In the genomic region with DNA sequence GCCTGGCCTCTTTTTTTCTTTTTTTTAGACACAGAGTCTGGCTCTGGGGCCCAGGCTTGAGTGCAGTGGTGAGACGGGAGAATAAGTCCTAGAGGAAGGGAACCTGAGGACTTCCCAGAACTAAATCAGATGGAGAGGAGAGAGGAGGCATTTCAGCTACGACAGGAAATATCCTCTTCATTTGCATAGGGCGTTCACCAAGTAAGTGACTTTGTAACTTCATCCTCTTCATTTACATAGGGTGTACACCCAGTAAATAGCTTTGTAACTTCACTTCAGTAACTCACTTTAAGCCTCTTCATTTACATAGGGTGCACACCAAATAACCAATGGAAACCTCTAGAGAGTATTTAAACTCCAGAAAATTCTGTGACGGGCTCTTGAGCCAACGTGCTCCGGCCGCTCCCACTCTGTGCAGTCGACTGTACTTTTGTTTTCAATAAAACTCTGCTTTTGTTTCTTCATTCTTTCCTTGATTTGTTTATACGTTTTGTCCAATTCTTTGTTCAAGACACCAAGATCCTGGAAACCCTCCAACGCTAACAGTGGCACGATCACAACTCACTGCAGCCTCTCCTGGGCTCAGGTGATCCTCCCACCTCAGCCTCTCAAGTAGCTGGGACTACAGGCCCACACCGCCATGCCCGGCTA, we compare ENCODE assay signal across 1 cellular context.
A peak's percentile ranks its signal among the peaks of the same experiment; 100 is the strongest.
TF ChIP-seq lines count a peak whose summit lies in the region.

No MANE protein-coding gene starts in this region.

TF ChIP-seq in K562, 482 proteins besides CTCF, POLR2A, EP300 and RAD21 (continued from another document):
- TF ChIP-seq, protein P1, sequence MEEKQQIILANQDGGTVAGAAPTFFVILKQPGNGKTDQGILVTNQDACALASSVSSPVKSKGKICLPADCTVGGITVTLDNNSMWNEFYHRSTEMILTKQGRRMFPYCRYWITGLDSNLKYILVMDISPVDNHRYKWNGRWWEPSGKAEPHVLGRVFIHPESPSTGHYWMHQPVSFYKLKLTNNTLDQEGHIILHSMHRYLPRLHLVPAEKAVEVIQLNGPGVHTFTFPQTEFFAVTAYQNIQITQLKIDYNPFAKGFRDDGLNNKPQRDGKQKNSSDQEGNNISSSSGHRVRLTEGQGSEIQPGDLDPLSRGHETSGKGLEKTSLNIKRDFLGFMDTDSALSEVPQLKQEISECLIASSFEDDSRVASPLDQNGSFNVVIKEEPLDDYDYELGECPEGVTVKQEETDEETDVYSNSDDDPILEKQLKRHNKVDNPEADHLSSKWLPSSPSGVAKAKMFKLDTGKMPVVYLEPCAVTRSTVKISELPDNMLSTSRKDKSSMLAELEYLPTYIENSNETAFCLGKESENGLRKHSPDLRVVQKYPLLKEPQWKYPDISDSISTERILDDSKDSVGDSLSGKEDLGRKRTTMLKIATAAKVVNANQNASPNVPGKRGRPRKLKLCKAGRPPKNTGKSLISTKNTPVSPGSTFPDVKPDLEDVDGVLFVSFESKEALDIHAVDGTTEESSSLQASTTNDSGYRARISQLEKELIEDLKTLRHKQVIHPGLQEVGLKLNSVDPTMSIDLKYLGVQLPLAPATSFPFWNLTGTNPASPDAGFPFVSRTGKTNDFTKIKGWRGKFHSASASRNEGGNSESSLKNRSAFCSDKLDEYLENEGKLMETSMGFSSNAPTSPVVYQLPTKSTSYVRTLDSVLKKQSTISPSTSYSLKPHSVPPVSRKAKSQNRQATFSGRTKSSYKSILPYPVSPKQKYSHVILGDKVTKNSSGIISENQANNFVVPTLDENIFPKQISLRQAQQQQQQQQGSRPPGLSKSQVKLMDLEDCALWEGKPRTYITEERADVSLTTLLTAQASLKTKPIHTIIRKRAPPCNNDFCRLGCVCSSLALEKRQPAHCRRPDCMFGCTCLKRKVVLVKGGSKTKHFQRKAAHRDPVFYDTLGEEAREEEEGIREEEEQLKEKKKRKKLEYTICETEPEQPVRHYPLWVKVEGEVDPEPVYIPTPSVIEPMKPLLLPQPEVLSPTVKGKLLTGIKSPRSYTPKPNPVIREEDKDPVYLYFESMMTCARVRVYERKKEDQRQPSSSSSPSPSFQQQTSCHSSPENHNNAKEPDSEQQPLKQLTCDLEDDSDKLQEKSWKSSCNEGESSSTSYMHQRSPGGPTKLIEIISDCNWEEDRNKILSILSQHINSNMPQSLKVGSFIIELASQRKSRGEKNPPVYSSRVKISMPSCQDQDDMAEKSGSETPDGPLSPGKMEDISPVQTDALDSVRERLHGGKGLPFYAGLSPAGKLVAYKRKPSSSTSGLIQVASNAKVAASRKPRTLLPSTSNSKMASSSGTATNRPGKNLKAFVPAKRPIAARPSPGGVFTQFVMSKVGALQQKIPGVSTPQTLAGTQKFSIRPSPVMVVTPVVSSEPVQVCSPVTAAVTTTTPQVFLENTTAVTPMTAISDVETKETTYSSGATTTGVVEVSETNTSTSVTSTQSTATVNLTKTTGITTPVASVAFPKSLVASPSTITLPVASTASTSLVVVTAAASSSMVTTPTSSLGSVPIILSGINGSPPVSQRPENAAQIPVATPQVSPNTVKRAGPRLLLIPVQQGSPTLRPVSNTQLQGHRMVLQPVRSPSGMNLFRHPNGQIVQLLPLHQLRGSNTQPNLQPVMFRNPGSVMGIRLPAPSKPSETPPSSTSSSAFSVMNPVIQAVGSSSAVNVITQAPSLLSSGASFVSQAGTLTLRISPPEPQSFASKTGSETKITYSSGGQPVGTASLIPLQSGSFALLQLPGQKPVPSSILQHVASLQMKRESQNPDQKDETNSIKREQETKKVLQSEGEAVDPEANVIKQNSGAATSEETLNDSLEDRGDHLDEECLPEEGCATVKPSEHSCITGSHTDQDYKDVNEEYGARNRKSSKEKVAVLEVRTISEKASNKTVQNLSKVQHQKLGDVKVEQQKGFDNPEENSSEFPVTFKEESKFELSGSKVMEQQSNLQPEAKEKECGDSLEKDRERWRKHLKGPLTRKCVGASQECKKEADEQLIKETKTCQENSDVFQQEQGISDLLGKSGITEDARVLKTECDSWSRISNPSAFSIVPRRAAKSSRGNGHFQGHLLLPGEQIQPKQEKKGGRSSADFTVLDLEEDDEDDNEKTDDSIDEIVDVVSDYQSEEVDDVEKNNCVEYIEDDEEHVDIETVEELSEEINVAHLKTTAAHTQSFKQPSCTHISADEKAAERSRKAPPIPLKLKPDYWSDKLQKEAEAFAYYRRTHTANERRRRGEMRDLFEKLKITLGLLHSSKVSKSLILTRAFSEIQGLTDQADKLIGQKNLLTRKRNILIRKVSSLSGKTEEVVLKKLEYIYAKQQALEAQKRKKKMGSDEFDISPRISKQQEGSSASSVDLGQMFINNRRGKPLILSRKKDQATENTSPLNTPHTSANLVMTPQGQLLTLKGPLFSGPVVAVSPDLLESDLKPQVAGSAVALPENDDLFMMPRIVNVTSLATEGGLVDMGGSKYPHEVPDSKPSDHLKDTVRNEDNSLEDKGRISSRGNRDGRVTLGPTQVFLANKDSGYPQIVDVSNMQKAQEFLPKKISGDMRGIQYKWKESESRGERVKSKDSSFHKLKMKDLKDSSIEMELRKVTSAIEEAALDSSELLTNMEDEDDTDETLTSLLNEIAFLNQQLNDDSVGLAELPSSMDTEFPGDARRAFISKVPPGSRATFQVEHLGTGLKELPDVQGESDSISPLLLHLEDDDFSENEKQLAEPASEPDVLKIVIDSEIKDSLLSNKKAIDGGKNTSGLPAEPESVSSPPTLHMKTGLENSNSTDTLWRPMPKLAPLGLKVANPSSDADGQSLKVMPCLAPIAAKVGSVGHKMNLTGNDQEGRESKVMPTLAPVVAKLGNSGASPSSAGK (IDR thresholded peaks at IDR 0.05), result peak; percentile 42
- TF ChIP-seq SREBF1 (IDR thresholded peaks at IDR 0.05; ENCODE audit: borderline replicate concordance, low read depth, low read length) (no peak), ZFX (CRISPR knock-in tag; IDR thresholded peaks at IDR 0.05) (peak; percentile 38; the same call in 1 of the 2 replicates), CREM (IDR thresholded peaks at IDR 0.05; ENCODE audit: low read depth) (no peak), CHD1 (IDR thresholded peaks at IDR 0.05; ENCODE audit: low read length) (no peak), PCBP1 (IDR thresholded peaks at IDR 0.05; ENCODE audit: low read depth, low read length, poor library complexity, severe bottlenecking) (no peak), SUPT5H (IDR thresholded peaks at IDR 0.05) (0 out of 2 replicates have a peak, but pooled peaks have one; percentile 33), PTTG1 (tag; IDR thresholded peaks at IDR 0.05; ENCODE audit: low read depth) (no peak), U2AF1 (optimal IDR thresholded peaks at IDR 0.05; ENCODE audit: low read depth, low read length) (no peak), MEF2D (tag; conservative IDR thresholded peaks at IDR 0.05; ENCODE audit: low read depth) (no peak), TARDBP (IDR thresholded peaks at IDR 0.05) (no peak), NR3C1 (CRISPR knock-in tag; IDR thresholded peaks at IDR 0.05) (no peak), SIN3B (IDR thresholded peaks at IDR 0.05; ENCODE audit: low read depth) (no peak), KAT2B (IDR thresholded peaks at IDR 0.05; ENCODE audit: low read depth, low read length) (no peak), HNRNPH1 (optimal IDR thresholded peaks at IDR 0.05; ENCODE audit: low read depth, low read length) (no peak), NFE2L1 (tag; IDR thresholded peaks at IDR 0.05; ENCODE audit: borderline replicate concordance, low read depth) (no peak)
- TF ChIP-seq, protein P2, sequence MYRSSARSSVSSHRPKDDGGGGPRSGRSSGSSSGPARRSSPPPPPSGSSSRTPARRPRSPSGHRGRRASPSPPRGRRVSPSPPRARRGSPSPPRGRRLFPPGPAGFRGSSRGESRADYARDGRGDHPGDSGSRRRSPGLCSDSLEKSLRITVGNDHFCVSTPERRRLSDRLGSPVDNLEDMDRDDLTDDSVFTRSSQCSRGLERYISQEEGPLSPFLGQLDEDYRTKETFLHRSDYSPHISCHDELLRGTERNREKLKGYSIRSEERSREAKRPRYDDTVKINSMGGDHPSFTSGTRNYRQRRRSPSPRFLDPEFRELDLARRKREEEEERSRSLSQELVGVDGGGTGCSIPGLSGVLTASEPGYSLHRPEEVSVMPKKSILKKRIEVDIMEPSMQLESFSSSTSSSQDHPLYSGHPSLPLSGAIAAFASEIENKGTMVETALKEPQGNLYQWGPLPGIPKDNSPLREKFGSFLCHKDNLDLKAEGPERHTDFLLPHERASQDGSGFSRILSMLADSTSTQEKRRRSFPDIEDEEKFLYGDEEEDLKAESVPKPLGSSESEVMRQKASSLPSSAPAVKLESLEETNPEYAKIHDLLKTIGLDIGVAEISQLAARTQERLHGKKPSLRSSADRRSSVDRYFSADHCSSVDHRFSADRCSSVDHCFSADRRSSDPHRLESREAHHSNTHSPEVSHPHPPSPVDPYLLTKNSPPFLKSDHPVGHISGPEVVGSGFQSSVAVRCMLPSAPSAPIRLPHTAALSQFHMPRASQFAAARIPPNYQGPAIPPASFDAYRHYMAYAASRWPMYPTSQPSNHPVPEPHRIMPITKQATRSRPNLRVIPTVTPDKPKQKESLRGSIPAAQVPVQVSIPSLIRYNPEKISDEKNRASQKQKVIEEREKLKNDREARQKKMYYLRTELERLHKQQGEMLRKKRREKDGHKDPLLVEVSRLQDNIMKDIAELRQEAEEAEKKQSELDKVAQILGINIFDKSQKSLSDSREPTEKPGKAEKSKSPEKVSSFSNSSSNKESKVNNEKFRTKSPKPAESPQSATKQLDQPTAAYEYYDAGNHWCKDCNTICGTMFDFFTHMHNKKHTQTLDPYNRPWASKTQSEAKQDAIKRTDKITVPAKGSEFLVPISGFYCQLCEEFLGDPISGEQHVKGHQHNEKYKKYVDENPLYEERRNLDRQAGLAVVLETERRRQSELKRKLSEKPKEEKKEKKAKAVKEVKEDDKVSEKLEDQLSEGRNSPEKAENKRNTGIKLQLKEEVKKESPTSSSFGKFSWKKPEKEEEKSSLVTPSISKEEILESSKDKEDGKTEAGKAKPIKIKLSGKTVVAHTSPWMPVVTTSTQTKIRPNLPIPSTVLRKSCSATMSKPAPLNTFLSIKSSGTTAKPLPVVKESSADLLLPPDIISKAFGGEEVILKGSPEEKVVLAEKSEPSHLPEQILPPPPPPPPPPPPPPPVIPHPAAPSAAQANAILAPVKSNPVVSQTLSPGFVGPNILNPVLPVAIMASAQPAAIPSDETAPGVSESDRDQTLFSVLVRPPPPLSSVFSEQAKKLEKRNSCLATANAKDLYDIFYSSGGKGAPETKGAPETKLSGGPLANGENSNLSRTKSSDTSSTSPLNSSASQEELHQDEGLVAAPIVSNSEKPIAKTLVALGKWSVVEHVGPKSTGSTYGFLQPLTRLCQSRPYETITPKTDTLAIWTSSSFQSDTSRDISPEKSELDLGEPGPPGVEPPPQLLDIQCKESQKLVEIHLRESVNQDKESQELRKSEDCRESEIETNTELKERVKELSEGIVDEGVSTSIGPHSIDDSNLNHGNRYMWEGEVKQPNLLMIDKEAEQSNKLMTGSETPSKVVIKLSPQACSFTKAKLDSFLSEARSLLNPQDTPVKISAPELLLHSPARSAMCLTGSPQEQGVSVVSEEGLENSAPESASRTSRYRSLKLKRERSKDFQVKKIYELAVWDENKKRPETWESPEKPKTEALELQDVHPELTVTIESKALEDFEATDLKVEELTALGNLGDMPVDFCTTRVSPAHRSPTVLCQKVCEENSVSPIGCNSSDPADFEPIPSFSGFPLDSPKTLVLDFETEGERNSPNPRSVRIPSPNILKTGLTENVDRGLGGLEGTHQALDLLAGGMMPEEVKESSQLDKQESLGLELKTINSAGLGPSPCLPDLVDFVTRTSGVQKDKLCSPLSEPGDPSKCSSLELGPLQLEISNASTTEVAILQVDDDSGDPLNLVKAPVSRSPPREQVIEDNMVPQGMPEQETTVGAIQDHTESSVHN (IDR thresholded peaks at IDR 0.05; ENCODE audit: borderline replicate concordance in 1 of 2, low read depth in 1 of 2), result no peak
- TF ChIP-seq, protein P3, sequence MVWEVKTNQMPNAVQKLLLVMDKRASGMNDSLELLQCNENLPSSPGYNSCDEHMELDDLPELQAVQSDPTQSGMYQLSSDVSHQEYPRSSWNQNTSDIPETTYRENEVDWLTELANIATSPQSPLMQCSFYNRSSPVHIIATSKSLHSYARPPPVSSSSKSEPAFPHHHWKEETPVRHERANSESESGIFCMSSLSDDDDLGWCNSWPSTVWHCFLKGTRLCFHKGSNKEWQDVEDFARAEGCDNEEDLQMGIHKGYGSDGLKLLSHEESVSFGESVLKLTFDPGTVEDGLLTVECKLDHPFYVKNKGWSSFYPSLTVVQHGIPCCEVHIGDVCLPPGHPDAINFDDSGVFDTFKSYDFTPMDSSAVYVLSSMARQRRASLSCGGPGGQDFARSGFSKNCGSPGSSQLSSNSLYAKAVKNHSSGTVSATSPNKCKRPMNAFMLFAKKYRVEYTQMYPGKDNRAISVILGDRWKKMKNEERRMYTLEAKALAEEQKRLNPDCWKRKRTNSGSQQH (CRISPR knock-in tag; IDR thresholded peaks at IDR 0.05), result no peak
- TF ChIP-seq, protein P4, sequence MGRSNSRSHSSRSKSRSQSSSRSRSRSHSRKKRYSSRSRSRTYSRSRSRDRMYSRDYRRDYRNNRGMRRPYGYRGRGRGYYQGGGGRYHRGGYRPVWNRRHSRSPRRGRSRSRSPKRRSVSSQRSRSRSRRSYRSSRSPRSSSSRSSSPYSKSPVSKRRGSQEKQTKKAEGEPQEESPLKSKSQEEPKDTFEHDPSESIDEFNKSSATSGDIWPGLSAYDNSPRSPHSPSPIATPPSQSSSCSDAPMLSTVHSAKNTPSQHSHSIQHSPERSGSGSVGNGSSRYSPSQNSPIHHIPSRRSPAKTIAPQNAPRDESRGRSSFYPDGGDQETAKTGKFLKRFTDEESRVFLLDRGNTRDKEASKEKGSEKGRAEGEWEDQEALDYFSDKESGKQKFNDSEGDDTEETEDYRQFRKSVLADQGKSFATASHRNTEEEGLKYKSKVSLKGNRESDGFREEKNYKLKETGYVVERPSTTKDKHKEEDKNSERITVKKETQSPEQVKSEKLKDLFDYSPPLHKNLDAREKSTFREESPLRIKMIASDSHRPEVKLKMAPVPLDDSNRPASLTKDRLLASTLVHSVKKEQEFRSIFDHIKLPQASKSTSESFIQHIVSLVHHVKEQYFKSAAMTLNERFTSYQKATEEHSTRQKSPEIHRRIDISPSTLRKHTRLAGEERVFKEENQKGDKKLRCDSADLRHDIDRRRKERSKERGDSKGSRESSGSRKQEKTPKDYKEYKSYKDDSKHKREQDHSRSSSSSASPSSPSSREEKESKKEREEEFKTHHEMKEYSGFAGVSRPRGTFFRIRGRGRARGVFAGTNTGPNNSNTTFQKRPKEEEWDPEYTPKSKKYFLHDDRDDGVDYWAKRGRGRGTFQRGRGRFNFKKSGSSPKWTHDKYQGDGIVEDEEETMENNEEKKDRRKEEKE (IDR thresholded peaks at IDR 0.05; ENCODE audit: borderline replicate concordance in 1 of 2, control insufficient read depth in 1 of 2, low read depth in 2 of 2, low read length in 1 of 2), result no peak
- TF ChIP-seq, protein P5, sequence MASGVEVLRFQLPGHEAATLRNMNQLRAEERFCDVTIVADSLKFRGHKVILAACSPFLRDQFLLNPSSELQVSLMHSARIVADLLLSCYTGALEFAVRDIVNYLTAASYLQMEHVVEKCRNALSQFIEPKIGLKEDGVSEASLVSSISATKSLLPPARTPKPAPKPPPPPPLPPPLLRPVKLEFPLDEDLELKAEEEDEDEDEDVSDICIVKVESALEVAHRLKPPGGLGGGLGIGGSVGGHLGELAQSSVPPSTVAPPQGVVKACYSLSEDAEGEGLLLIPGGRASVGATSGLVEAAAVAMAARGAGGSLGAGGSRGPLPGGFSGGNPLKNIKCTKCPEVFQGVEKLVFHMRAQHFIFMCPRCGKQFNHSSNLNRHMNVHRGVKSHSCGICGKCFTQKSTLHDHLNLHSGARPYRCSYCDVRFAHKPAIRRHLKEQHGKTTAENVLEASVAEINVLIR (CRISPR knock-in tag; IDR thresholded peaks at IDR 0.05), result no peak
